1 cellular context compared by ENCODE assay signal in the genomic region with DNA sequence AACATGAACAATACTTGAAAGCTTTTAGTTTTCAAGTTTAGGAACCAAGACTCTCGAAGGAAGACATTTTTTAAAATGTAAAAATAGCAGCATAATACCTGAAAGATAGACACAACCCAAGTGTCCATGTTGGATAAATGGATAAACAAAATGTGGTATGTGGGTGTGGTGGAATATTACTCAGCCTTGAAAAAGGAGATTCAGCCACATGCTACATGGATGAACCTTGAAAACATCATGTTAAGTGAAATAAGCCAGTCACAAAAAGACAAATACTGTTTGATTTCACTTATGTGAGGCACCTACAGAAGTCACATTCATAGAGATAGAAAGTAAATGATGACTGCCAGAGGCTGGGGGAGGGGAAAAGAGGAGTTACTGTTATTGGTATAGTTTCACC.
TF ChIP-seq lines count a peak whose summit lies in the region.

No MANE protein-coding gene starts in this region.

TF ChIP-seq in SK-N-SH, 30 proteins besides CTCF, POLR2A, EP300 and RAD21 (continued from another document):
- TF ChIP-seq, protein P1, sequence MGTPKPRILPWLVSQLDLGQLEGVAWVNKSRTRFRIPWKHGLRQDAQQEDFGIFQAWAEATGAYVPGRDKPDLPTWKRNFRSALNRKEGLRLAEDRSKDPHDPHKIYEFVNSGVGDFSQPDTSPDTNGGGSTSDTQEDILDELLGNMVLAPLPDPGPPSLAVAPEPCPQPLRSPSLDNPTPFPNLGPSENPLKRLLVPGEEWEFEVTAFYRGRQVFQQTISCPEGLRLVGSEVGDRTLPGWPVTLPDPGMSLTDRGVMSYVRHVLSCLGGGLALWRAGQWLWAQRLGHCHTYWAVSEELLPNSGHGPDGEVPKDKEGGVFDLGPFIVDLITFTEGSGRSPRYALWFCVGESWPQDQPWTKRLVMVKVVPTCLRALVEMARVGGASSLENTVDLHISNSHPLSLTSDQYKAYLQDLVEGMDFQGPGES (IDR thresholded peaks at IDR 0.05; ENCODE audit: low read depth, low read length), result no peak
- TF ChIP-seq MXI1 (IDR thresholded peaks at IDR 0.05; ENCODE audit: low read depth, low read length) (no peak), ELF1 (IDR thresholded peaks at IDR 0.05) (no peak), POLR2AphosphoS5 (IDR thresholded peaks at IDR 0.05; ENCODE audit: low read depth, low read length) (no peak), GATA2 (CRISPR knock-in tag; IDR thresholded peaks at IDR 0.05) (no peak), FOXM1 (IDR thresholded peaks at IDR 0.05; ENCODE audit: low read depth) (no peak), NRF1 (IDR thresholded peaks at IDR 0.05; ENCODE audit: low read depth, low read length) (no peak), EZH2phosphoT487 (IDR thresholded peaks at IDR 0.05; ENCODE audit: borderline replicate concordance, low read depth) (no peak), FOSL2 (IDR thresholded peaks at IDR 0.05; ENCODE audit: borderline replicate concordance, low read depth) (no peak), FOXJ3 (CRISPR knock-in tag; IDR thresholded peaks at IDR 0.05) (no peak)
